ENCODE assay signal across 1 cellular context in the genomic region with DNA sequence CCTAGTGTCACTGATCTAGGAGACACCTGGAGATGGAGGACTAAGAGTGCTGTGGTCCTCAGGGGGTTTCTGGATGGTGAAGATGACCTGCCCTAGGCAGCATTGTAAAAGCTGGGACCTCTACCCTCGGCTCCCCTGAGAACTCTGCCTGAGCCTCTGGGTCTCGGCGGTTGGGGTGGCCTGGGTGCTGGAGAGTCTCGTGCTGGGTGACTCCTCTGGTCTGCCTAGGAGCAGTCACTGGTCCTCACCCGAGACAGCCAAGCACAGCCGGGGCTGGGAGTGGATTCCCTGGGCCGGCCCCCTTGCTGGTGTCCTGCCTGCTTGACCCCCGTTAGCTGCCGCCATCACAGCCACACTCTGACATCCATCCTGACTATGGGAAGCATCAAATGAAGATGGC.
TF ChIP-seq lines count a peak whose summit lies in the region.

No MANE protein-coding gene starts in this region.

TF ChIP-seq in A549, 52 proteins besides CTCF, POLR2A, EP300 and RAD21 (continued from another document):
- no peak for TF ChIP-seq REST (IDR thresholded peaks at IDR 0.05)
